22 cellular contexts compared by ENCODE assay signal in the genomic region with DNA sequence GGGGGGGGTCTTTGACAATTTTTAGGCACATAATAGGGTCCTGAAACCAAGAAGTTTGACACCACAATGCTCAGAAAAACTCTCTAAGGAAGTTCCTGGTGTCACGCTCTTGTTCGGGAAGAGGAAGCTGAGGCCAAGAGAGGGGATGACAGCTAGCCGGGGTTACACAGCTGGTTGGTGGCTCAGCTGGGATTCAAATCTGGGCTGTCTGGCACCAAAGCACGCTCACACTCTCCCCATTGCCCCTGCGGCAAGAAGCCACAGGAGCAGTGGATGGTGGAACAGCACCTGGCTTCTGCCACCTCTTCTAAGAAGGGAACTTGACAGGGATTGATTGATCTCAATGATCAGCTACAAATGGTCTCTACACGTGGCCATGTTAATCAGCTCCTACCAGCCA.
A peak's percentile ranks its signal among the peaks of the same experiment; 100 is the strongest.
DNase-seq lines count a peak whose midpoint lies in the region; TF ChIP-seq lines count a peak whose summit lies in the region.
"Had no signal": no experiment of that assay in that cellular context is flagged by ENCODE, and none has a peak within 500 bp of the region (broad histone marks: within the 10 kb centered on the region; RNA-seq: fewer than 3 reads in every experiment).

No MANE protein-coding gene starts in this region.

- H3K4me2 ChIP-seq in OCI-LY7 (ENCODE audit: low read length) = peak overlapping the region; percentile 47
- H3K4me2 ChIP-seq: PC-9 had no signal

- no peaks in the 10 kb centered on the region for H3K36me3 ChIP-seq in OCI-LY7 (ENCODE audit: insufficient read depth, low read length)
- H3K36me3 ChIP-seq: MG63 had no signal

- H3K4me3 ChIP-seq in OCI-LY7 (ENCODE audit: low read depth, low read length, poor library complexity, severe bottlenecking) = no peak overlapping the region
- H3K4me3 ChIP-seq: MG63, PC-9, SK-N-MC, skin epidermis had no signal

- CTCF ChIA-PET in OCI-LY7 (lab: Charles Lee; ENCODE audit: unreplicated experiment) = interaction anchor here (0.8 kb wide), 1 partner anchor 10 kb away, joined by 3 read pairs; no protein-coding TSS in a partner anchor

- no peak overlapping the region for H3K27ac ChIP-seq in OCI-LY7 (ENCODE audit: low read depth, low read length, poor library complexity, severe bottlenecking)
- H3K27ac ChIP-seq: parathyroid adenoma, PC-9, SK-N-MC, skin epidermis had no signal

- no peaks in the 10 kb centered on the region for H3K79me2 ChIP-seq in OCI-LY7 (ENCODE audit: insufficient read depth, low read depth, low read length)

- BruUV-seq in OCI-LY7 (replicated peaks; lab: Mats Ljungman, UMichigan) = no TSS peak

- no peaks in the 10 kb centered on the region for H3K9me3 ChIP-seq in OCI-LY7 (ENCODE audit: low read length)

- H3K9me2 ChIP-seq in OCI-LY7 (ENCODE audit: insufficient read depth, low read length) = no peaks in the 10 kb centered on the region

- intact Hi-C loops in OCI-LY7 (cut with micrococcal nuclease; ENCODE audit: unreplicated experiment) = no loop called here

- peaks cover 12% of the 10 kb centered on the region for H3K4me1 ChIP-seq in OCI-LY7 (ENCODE audit: insufficient read depth, low read length, poor library complexity, severe bottlenecking)

- H2AFZ ChIP-seq in OCI-LY7 (ENCODE audit: low read length) = peak overlapping the region; percentile 56
- H2AFZ ChIP-seq: PC-9 had no signal

- peak; percentile 78 for DNase-seq in SIG-M5 treated with dmso at 0.1 percent for 504 hours (lab: John Stamatoyannopoulos, UW; ENCODE audit: unreplicated experiment)
- no peak for DNase-seq in SIG-M5 (lab: John Stamatoyannopoulos, UW)
- peak; percentile 62 for DNase-seq in OCI-LY7 (ENCODE audit: low spot score)
- peak; percentile 36 for DNase-seq in germinal center (ENCODE audit: low spot score)
- DNase-seq in ureter (ENCODE audit: low spot score) = peak; percentile 39
- DNase-seq in NCI-H69 (lab: John Stamatoyannopoulos, UW) = no peak
- DNase-seq in dermis blood vessel endothelial cell = no peak
- no peak for DNase-seq in dedifferentiated amniotic fluid mesenchymal stem cell (ENCODE audit: extremely low spot score)
- DNase-seq: 8988T; activated CD4-positive, alpha-beta T cell treated with anti-CD3 and anti-CD28 coated beads for 48 hours; activated naive CD4-positive, alpha-beta T cell treated with anti-CD3 and anti-CD28 coated beads for 36 hours; cerebellar nuclear complex; mammary epithelial cell; MG63; naive thymus-derived CD8-positive, alpha-beta T cell; NCI-H2029; NCI-H510A treated with DMSO at 0.1 percent for 48 hours; stimulated activated CD4-positive, alpha-beta T cell treated with anti-CD3 and anti-CD28 coated beads, Interleukin-4, amount 100 ng/mL, for 24 hours had no signal

- H4K20me1 ChIP-seq in OCI-LY7 (ENCODE audit: insufficient read depth, low read length) = no peaks in the 10 kb centered on the region

- POLR2A ChIA-PET in OCI-LY7 (lab: Charles Lee) = interaction anchor here (0.6 to 0.9 kb wide), 4 partner anchors 10 to 330 kb away, joined by 3 to 4 read pairs (median 3); no protein-coding TSS in a partner anchor

- TF ChIP-seq CTCF in OCI-LY7 (conservative IDR thresholded peaks at IDR 0.05; ENCODE audit: low read length) = no peak

Comparison
In these comparisons a context has a peak if more than half of its experiments do, and no peak if none do; other contexts are left out.
1. DNase-seq: peak in SIG-M5 treated with dmso at 0.1 percent for 504 hours (single experiment), OCI-LY7 (single experiment), germinal center (single experiment) and ureter (single experiment); none in SIG-M5 (single experiment), NCI-H69 (single experiment), dermis blood vessel endothelial cell (single experiment) and dedifferentiated amniotic fluid mesenchymal stem cell (single experiment).